ENCODE assay signal across 11 cellular contexts in genomic region chr6:135780326-135780725, GRCh38.
"Had no signal": no experiment of that assay in that cellular context is flagged by ENCODE, and none has a peak within 500 bp of the region (broad histone marks: within the 10 kb centered on the region; RNA-seq: fewer than 3 reads in every experiment).

No MANE protein-coding gene starts in this region.

- DNase-seq: GM23248, GOT3, H7, H9, HCEC 1CT, HFFc6 had no signal

- H2AFZ ChIP-seq: GM23248, GM23338 had no signal

- H3K4me3 Mint-ChIP-seq: GM23338, H9, HFFc6 had no signal

- H3K9ac ChIP-seq: GM23248 had no signal

- H3K4me1 Mint-ChIP-seq: GM23338, H9 had no signal

- H3K9me3 Mint-ChIP-seq: GM23338, H9, HFFc6 had no signal

- H3K27ac Mint-ChIP-seq: GM23338, HFFc6 had no signal

- H3K4me3 ChIP-seq: GM23248, GM23338, HAP-1 had no signal

- H3K27ac ChIP-seq: GM23248 had no signal

- ATAC-seq: GM23338, HCT116 had no signal

- FAIRE-seq: H1, H54 had no signal

- H3K36me3 ChIP-seq: HAP-1 had no signal

- H3K9me3 ChIP-seq: HAP-1 had no signal

- H3K4me2 ChIP-seq: GM23338 had no signal
